23 cellular contexts compared by ENCODE assay signal in genomic region chr18:79011300-79011870, GRCh38. TPM values are rescaled to one million over a fixed set of nuclear protein-coding genes. Genes with fewer than 3 reads are reported as not detected.
"Had no signal": no experiment of that assay in that cellular context is flagged by ENCODE, and none has a peak within 500 bp of the region (broad histone marks: within the 10 kb centered on the region; RNA-seq: fewer than 3 reads in every experiment).

No MANE protein-coding gene starts in this region.

- H3K27ac Mint-ChIP-seq: activated naive CD4-positive, alpha-beta T cell treated with anti-CD3 and anti-CD28 coated beads, Interleukin-2, amount 50 U/mL, for 72 hours; brain; naive thymus-derived CD4-positive, alpha-beta T cell; stimulated activated naive B cell treated with anti-CD40 and anti-IgM and Interleukin-4, amounts not matched to agents 10 μg/mL and 1 μg/mL and 100 μg/mL, for 72 hours; T-helper 2 cell treated with Interferon-gamma antibody and Interleukin-4, amounts not matched to agents 5 μg/mL and 100 μg/mL, for 36 hours had no signal

- H3K4me1 Mint-ChIP-seq: brain; central memory CD8-positive, alpha-beta T cell; naive thymus-derived CD4-positive, alpha-beta T cell; stimulated activated naive B cell treated with anti-CD40 and anti-IgM and Interleukin-4, amounts not matched to agents 10 μg/mL and 1 μg/mL and 100 μg/mL, for 72 hours had no signal

- H3K4me3 ChIP-seq: coronary artery, esophagus squamous epithelium, hepatocyte, left lung, mucosa of descending colon, tibial nerve had no signal

- H3K4me3 Mint-ChIP-seq: brain; central memory CD8-positive, alpha-beta T cell; naive thymus-derived CD4-positive, alpha-beta T cell; stimulated activated naive B cell treated with anti-CD40 and anti-IgM and Interleukin-4, amounts not matched to agents 10 μg/mL and 1 μg/mL and 100 μg/mL, for 72 hours; T-helper 2 cell treated with Interferon-gamma antibody and Interleukin-4, amounts not matched to agents 5 μg/mL and 100 μg/mL, for 36 hours had no signal

- H3K9me3 ChIP-seq: esophagus squamous epithelium, mucosa of descending colon had no signal

- ATAC-seq: activated naive CD4-positive, alpha-beta T cell treated with anti-CD3 and anti-CD28 coated beads, Interleukin-2, amount 50 U/mL, for 72 hours; left lung; mucosa of descending colon; naive thymus-derived CD4-positive, alpha-beta T cell; stimulated activated naive B cell treated with anti-CD40 and anti-IgM and Interleukin-4, amounts not matched to agents 10 μg/mL and 1 μg/mL and 100 μg/mL, for 72 hours had no signal

- H3K4me1 ChIP-seq: esophagus squamous epithelium, left lung, tibial nerve had no signal

- H3K9me3 Mint-ChIP-seq: activated naive CD4-positive, alpha-beta T cell treated with anti-CD3 and anti-CD28 coated beads, Interleukin-2, amount 50 U/mL, for 72 hours; central memory CD8-positive, alpha-beta T cell; naive thymus-derived CD4-positive, alpha-beta T cell; T-helper 2 cell treated with Interferon-gamma antibody and Interleukin-4, amounts not matched to agents 5 μg/mL and 100 μg/mL, for 36 hours had no signal

- H3K27me3 ChIP-seq: hepatocyte, tibial nerve had no signal

- DNase-seq: activated CD4-positive, alpha-beta T cell treated with anti-CD3 and anti-CD28 coated beads, Interleukin-2, amount 50 U/mL, for 48 hours; activated effector memory CD4-positive, alpha-beta T cell treated with Interleukin-2 at 50 U/mL for 16 hours; activated T-cell treated with anti-CD3 and anti-CD28 coated beads, Interleukin-2, amount 50 U/mL, for 1 hour; esophagus squamous epithelium; kidney; left lung; mammary epithelial cell; mucosa of descending colon; naive thymus-derived CD4-positive, alpha-beta T cell; nucleus accumbens; retina; stimulated activated CD4-positive, alpha-beta T cell treated with anti-CD3 and anti-CD28 coated beads, Interleukin-2, amount 100 ng/mL, for 48 hours; stimulated activated naive B cell treated with anti-CD40 and anti-IgM and Interleukin-4, amounts not matched to agents 10 μg/mL and 1 μg/mL and 100 μg/mL, for 72 hours had no signal

- H3K27ac ChIP-seq: coronary artery, esophagus squamous epithelium, hepatocyte, left lung, tibial nerve had no signal

- H3K36me3 ChIP-seq: esophagus squamous epithelium, left lung, tibial nerve had no signal

- H3K36me3 Mint-ChIP-seq: activated naive CD4-positive, alpha-beta T cell treated with anti-CD3 and anti-CD28 coated beads, Interleukin-2, amount 50 U/mL, for 72 hours; naive thymus-derived CD4-positive, alpha-beta T cell; stimulated activated naive B cell treated with anti-CD40 and anti-IgM and Interleukin-4, amounts not matched to agents 10 μg/mL and 1 μg/mL and 100 μg/mL, for 72 hours had no signal

RNA-seq across cellular contexts. Expression of gene SALL3, which starts 31.8 kb away (rescaled TPM):
- total RNA-seq: activated naive CD4-positive, alpha-beta T cell treated with anti-CD3 and anti-CD28 coated beads, Interleukin-2, amount 50 U/mL, for 72 hours; esophagus squamous epithelium; fibroblast of villous mesenchyme; left lung; mammary epithelial cell; mucosa of descending colon; naive thymus-derived CD4-positive, alpha-beta T cell; skeletal muscle tissue; subcutaneous adipose tissue; tibial nerve had no signal
- polyA plus RNA-seq: mammary epithelial cell; naive thymus-derived CD4-positive, alpha-beta T cell had no signal
